In genomic region chr15:99782032-99782431, GRCh38 we compare ENCODE assay signal across 1 cellular context. TPM values are rescaled to one million over a fixed set of nuclear protein-coding genes. Genes with fewer than 3 reads are reported as not detected.
"Had no signal": no experiment of that assay in that cellular context is flagged by ENCODE, and none has a peak within 500 bp of the region (broad histone marks: within the 10 kb centered on the region; RNA-seq: fewer than 3 reads in every experiment).

No MANE protein-coding gene starts in this region.

RNA-seq across cellular contexts. Expression of gene LYSMD4, which starts 48.8 kb away (rescaled TPM):
- total RNA-seq: ascending aorta had no signal
